In the genomic region with DNA sequence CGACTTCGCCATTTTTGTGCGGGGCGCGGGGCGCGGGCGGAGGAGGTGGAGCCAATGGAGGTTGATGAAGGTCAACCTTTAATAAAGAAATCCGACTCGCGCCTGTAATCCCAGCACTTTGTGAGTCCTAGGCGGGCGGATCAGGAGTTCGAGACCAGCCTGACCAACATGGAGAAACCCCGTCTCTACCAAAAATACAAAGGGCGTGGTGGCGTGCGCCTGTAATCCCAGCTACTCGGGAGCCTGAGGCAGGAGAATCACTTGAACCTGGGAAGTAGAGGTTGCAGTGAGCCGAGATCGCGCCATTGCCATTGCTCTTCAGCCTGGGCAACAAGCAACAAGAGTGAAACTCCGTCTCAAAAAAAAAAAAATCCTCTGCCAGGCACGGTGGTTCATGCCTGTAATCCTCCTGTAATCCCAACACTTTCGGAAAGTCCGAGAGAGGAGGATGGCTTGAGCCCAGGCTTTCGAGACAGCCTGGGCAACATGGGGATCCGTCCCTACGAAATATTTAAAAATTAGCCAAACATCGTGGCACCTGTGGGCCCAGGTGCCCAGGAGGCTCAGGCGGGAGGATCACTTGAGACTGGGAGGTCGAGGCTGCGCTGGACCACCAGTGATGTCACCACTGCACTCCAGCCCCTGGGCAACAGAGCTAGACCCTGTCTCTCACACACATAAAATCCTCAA, we compare ENCODE assay signal across 1 cellular context.
A peak's percentile ranks its signal among the peaks of the same experiment; 100 is the strongest.
TF ChIP-seq lines count a peak whose summit lies in the region.

No MANE protein-coding gene starts in this region.

TF ChIP-seq in HepG2, 621 proteins besides CTCF, POLR2A, EP300 and RAD21 (continues in another document):
- TF ChIP-seq, protein P1, sequence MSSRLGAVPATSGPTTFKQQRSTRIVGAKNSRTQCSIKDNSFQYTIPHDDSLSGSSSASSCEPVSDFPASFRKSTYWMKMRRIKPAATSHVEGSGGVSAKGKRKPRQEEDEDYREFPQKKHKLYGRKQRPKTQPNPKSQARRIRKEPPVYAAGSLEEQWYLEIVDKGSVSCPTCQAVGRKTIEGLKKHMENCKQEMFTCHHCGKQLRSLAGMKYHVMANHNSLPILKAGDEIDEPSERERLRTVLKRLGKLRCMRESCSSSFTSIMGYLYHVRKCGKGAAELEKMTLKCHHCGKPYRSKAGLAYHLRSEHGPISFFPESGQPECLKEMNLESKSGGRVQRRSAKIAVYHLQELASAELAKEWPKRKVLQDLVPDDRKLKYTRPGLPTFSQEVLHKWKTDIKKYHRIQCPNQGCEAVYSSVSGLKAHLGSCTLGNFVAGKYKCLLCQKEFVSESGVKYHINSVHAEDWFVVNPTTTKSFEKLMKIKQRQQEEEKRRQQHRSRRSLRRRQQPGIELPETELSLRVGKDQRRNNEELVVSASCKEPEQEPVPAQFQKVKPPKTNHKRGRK (CRISPR knock-in tag; IDR thresholded peaks at IDR 0.05) = no peak
- TF ChIP-seq, protein P2, sequence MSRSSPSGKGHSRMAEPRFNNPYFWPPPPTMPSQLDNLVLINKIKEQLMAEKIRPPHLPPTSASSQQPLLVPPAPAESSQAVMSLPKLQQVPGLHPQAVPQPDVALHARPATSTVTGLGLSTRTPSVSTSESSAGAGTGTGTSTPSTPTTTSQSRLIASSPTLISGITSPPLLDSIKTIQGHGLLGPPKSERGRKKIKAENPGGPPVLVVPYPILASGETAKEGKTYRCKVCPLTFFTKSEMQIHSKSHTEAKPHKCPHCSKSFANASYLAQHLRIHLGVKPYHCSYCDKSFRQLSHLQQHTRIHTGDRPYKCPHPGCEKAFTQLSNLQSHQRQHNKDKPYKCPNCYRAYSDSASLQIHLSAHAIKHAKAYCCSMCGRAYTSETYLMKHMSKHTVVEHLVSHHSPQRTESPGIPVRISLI (CRISPR knock-in tag; IDR thresholded peaks at IDR 0.05; ENCODE audit: borderline replicate concordance) = peak; percentile 51; the same call in 1 of the 2 replicates
- TF ChIP-seq, protein P3, sequence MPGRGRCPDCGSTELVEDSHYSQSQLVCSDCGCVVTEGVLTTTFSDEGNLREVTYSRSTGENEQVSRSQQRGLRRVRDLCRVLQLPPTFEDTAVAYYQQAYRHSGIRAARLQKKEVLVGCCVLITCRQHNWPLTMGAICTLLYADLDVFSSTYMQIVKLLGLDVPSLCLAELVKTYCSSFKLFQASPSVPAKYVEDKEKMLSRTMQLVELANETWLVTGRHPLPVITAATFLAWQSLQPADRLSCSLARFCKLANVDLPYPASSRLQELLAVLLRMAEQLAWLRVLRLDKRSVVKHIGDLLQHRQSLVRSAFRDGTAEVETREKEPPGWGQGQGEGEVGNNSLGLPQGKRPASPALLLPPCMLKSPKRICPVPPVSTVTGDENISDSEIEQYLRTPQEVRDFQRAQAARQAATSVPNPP (CRISPR knock-in tag; IDR thresholded peaks at IDR 0.05) = peak; percentile 88; the same call in 1 of the 2 replicates
- TF ChIP-seq ZNF460 (CRISPR knock-in tag; IDR thresholded peaks at IDR 0.05; ENCODE audit: borderline replicate concordance) = no peak
- peak; percentile 58; the same call in 1 of the 2 replicates for TF ChIP-seq AKAP8 (CRISPR knock-in tag; IDR thresholded peaks at IDR 0.05)
- TF ChIP-seq HDAC1 (CRISPR knock-in tag; IDR thresholded peaks at IDR 0.05) = 0 out of 2 replicates have a peak, but pooled peaks have one; percentile 39
- TF ChIP-seq, protein P4, sequence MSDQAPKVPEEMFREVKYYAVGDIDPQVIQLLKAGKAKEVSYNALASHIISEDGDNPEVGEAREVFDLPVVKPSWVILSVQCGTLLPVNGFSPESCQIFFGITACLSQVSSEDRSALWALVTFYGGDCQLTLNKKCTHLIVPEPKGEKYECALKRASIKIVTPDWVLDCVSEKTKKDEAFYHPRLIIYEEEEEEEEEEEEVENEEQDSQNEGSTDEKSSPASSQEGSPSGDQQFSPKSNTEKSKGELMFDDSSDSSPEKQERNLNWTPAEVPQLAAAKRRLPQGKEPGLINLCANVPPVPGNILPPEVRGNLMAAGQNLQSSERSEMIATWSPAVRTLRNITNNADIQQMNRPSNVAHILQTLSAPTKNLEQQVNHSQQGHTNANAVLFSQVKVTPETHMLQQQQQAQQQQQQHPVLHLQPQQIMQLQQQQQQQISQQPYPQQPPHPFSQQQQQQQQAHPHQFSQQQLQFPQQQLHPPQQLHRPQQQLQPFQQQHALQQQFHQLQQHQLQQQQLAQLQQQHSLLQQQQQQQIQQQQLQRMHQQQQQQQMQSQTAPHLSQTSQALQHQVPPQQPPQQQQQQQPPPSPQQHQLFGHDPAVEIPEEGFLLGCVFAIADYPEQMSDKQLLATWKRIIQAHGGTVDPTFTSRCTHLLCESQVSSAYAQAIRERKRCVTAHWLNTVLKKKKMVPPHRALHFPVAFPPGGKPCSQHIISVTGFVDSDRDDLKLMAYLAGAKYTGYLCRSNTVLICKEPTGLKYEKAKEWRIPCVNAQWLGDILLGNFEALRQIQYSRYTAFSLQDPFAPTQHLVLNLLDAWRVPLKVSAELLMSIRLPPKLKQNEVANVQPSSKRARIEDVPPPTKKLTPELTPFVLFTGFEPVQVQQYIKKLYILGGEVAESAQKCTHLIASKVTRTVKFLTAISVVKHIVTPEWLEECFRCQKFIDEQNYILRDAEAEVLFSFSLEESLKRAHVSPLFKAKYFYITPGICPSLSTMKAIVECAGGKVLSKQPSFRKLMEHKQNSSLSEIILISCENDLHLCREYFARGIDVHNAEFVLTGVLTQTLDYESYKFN (CRISPR knock-in tag; conservative IDR thresholded peaks at IDR 0.05) = peak; percentile 50
- no peak for TF ChIP-seq ATF1 (CRISPR knock-in tag; IDR thresholded peaks at IDR 0.05)
- TF ChIP-seq REPIN1 (CRISPR knock-in tag; IDR thresholded peaks at IDR 0.05; ENCODE audit: borderline replicate concordance, low read depth) = peak; percentile 57; the same call in 1 of the 2 replicates
- TF ChIP-seq, protein P5, sequence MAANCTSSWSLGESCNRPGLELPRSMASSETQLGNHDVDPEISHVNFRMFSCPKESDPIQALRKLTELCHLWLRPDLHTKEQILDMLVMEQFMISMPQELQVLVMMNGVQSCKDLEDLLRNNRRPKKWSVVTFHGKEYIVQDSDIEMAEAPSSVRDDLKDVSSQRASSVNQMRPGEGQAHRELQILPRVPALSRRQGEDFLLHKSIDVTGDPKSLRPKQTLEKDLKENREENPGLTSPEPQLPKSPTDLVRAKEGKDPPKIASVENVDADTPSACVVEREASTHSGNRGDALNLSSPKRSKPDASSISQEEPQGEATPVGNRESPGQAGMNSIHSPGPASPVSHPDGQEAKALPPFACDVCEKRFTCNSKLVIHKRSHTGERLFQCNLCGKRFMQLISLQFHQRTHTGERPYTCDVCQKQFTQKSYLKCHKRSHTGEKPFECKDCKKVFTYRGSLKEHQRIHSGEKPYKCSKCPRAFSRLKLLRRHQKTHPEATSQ (CRISPR knock-in tag; IDR thresholded peaks at IDR 0.05; ENCODE audit: borderline replicate concordance) = peak; percentile 64; the same call in 1 of the 2 replicates
- TF ChIP-seq ZNF644 (CRISPR knock-in tag; IDR thresholded peaks at IDR 0.05; ENCODE audit: low read depth) = peak; percentile 64
- TF ChIP-seq ZBTB20 (CRISPR knock-in tag; IDR thresholded peaks at IDR 0.05; ENCODE audit: borderline replicate concordance, low read depth) = peak; percentile 22
- TF ChIP-seq, protein P6, sequence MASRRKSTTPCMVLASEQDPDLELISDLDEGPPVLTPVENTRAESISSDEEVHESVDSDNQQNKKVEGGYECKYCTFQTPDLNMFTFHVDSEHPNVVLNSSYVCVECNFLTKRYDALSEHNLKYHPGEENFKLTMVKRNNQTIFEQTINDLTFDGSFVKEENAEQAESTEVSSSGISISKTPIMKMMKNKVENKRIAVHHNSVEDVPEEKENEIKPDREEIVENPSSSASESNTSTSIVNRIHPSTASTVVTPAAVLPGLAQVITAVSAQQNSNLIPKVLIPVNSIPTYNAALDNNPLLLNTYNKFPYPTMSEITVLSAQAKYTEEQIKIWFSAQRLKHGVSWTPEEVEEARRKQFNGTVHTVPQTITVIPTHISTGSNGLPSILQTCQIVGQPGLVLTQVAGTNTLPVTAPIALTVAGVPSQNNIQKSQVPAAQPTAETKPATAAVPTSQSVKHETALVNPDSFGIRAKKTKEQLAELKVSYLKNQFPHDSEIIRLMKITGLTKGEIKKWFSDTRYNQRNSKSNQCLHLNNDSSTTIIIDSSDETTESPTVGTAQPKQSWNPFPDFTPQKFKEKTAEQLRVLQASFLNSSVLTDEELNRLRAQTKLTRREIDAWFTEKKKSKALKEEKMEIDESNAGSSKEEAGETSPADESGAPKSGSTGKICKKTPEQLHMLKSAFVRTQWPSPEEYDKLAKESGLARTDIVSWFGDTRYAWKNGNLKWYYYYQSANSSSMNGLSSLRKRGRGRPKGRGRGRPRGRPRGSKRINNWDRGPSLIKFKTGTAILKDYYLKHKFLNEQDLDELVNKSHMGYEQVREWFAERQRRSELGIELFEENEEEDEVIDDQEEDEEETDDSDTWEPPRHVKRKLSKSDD (CRISPR knock-in tag; IDR thresholded peaks at IDR 0.05; ENCODE audit: low read depth) = 0 out of 2 replicates have a peak, but pooled peaks have one; percentile 17
- TF ChIP-seq, protein P7, sequence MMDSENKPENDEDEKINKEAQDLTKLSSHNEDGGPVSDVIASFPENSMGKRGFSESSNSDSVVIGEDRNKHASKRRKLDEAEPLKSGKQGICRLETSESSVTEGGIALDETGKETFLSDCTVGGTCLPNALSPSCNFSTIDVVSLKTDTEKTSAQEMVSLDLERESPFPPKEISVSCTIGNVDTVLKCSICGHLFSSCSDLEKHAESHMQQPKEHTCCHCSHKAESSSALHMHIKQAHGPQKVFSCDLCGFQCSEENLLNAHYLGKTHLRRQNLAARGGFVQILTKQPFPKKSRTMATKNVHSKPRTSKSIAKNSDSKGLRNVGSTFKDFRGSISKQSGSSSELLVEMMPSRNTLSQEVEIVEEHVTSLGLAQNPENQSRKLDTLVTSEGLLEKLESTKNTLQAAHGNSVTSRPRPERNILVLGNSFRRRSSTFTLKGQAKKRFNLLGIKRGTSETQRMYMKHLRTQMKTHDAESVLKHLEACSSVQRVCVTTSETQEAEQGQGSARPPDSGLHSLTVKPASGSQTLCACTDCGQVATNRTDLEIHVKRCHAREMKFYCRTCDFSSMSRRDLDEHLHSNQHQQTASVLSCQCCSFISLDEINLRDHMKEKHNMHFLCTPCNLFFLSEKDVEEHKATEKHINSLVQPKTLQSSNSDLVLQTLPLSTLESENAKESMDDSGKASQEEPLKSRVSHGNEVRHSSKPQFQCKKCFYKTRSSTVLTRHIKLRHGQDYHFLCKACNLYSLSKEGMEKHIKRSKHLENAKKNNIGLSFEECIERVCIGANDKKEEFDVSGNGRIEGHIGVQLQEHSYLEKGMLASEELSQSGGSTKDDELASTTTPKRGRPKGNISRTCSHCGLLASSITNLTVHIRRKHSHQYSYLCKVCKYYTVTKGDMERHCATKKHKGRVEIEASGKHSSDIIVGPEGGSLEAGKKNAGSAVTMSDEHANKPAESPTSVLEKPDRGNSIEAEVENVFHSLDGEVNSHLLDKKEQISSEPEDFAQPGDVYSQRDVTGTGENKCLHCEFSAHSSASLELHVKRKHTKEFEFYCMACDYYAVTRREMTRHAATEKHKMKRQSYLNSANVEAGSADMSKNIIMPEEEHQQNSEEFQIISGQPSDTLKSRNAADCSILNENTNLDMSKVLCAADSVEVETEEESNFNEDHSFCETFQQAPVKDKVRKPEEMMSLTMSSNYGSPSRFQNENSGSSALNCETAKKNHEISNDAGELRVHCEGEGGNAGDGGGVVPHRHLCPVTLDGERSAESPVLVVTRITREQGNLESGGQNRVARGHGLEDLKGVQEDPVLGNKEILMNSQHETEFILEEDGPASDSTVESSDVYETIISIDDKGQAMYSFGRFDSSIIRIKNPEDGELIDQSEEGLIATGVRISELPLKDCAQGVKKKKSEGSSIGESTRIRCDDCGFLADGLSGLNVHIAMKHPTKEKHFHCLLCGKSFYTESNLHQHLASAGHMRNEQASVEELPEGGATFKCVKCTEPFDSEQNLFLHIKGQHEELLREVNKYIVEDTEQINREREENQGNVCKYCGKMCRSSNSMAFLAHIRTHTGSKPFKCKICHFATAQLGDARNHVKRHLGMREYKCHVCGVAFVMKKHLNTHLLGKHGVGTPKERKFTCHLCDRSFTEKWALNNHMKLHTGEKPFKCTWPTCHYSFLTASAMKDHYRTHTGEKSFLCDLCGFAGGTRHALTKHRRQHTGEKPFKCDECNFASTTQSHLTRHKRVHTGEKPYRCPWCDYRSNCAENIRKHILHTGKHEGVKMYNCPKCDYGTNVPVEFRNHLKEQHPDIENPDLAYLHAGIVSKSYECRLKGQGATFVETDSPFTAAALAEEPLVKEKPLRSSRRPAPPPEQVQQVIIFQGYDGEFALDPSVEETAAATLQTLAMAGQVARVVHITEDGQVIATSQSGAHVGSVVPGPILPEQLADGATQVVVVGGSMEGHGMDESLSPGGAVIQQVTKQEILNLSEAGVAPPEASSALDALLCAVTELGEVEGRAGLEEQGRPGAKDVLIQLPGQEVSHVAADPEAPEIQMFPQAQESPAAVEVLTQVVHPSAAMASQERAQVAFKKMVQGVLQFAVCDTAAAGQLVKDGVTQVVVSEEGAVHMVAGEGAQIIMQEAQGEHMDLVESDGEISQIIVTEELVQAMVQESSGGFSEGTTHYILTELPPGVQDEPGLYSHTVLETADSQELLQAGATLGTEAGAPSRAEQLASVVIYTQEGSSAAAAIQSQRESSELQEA (CRISPR knock-in tag; IDR thresholded peaks at IDR 0.05; ENCODE audit: not compliant biosample characterization) = no peak
- 0 out of 2 replicates have a peak, but pooled peaks have one; percentile 36 for TF ChIP-seq RXRA (CRISPR knock-in tag; IDR thresholded peaks at IDR 0.05)
- TF ChIP-seq, protein P8, sequence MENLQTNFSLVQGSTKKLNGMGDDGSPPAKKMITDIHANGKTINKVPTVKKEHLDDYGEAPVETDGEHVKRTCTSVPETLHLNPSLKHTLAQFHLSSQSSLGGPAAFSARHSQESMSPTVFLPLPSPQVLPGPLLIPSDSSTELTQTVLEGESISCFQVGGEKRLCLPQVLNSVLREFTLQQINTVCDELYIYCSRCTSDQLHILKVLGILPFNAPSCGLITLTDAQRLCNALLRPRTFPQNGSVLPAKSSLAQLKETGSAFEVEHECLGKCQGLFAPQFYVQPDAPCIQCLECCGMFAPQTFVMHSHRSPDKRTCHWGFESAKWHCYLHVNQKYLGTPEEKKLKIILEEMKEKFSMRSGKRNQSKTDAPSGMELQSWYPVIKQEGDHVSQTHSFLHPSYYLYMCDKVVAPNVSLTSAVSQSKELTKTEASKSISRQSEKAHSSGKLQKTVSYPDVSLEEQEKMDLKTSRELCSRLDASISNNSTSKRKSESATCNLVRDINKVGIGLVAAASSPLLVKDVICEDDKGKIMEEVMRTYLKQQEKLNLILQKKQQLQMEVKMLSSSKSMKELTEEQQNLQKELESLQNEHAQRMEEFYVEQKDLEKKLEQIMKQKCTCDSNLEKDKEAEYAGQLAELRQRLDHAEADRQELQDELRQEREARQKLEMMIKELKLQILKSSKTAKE (CRISPR knock-in tag; IDR thresholded peaks at IDR 0.05; ENCODE audit: borderline replicate concordance) = 0 out of 2 replicates have a peak, but pooled peaks have one; percentile 7
- TF ChIP-seq GABPA (IDR thresholded peaks at IDR 0.05; ENCODE audit: low read depth, low read length) = no peak
- TF ChIP-seq GABPA (CRISPR knock-in tag; IDR thresholded peaks at IDR 0.05; ENCODE audit: low read depth) = 0 out of 2 replicates have a peak, but pooled peaks have one; percentile 22
- TF ChIP-seq ZNF451 (CRISPR knock-in tag; IDR thresholded peaks at IDR 0.05) = no peak
- TF ChIP-seq KMT2A (CRISPR knock-in tag; IDR thresholded peaks at IDR 0.05) = peak; percentile 3; the same call in 1 of the 2 replicates
- peak; percentile 2; the same call in 1 of the 2 replicates for TF ChIP-seq FOSL2 (CRISPR knock-in tag; IDR thresholded peaks at IDR 0.05)
- peak; percentile 33; the same call in 1 of the 2 replicates for TF ChIP-seq GATAD2A (CRISPR knock-in tag; IDR thresholded peaks at IDR 0.05)
- TF ChIP-seq SOX13 (IDR thresholded peaks at IDR 0.05) = no peak
- TF ChIP-seq SOX13 (CRISPR knock-in tag; conservative IDR thresholded peaks at IDR 0.05 in 1 of 2, IDR thresholded peaks at IDR 0.05 in 1 of 2) = 0 out of 4 replicates have a peak, but pooled peaks of 1 of the 2 experiments have one; percentile 2
